9 cellular contexts compared by ENCODE assay signal in genomic region chr12:19739195-19739776, GRCh38.
DNase-seq lines count a peak whose midpoint lies in the region; ATAC-seq and TF ChIP-seq lines count a peak whose summit lies in the region.
"Had no signal": no experiment of that assay in that cellular context is flagged by ENCODE, and none has a peak within 500 bp of the region (broad histone marks: within the 10 kb centered on the region; RNA-seq: fewer than 3 reads in every experiment).

No MANE protein-coding gene starts in this region.

- POLR2A ChIA-PET in Caco-2 (lab: Charles Lee) = no interaction called here

- intact Hi-C loops in Caco-2 (cut with micrococcal nuclease; ENCODE audit: unreplicated experiment) = loop anchor here (1.0 to 2.0 kb wide), 7 partner anchors 154 to 862 kb away; no protein-coding TSS in a partner anchor

- no peak overlapping the region for H3K4me3 Mint-ChIP-seq in Caco-2 (ENCODE audit: unreplicated experiment)
- no peak overlapping the region for H3K4me3 Mint-ChIP-seq in GM23338
- H3K4me3 Mint-ChIP-seq: activated B cell treated with CpG ODN at 0.5 μM for 24 hours had no signal

- H3K27me3 ChIP-seq in Caco-2 (replicated peaks; ENCODE audit: control insufficient read depth, insufficient read depth, low read length) (no peaks in the 10 kb centered on the region), GM23338 (ENCODE audit: insufficient read depth) (no peaks in the 10 kb centered on the region), iPS DF 6.9 (ENCODE audit: control insufficient read depth, insufficient read depth, low read length) (no peaks in the 10 kb centered on the region)

- H4K20me1 ChIP-seq in GM23338 (replicated peaks; ENCODE audit: insufficient read depth) = no peaks in the 10 kb centered on the region

- peak; percentile 29; the same call in 1 of the 3 replicates for ATAC-seq in GM23338
- ATAC-seq in stimulated activated naive CD8-positive, alpha-beta T cell treated with anti-CD3 and anti-CD28 coated beads, Interleukin-15, Interleukin-2, amounts not matched to agents 100 U/mL and 50 U/mL, for 24 hours = peak; percentile 36
- no peak for ATAC-seq in GM18907 (IDR thresholded peaks at IDR 0.05; ENCODE audit: unreplicated experiment)
- no peak for ATAC-seq in HG03565 (IDR thresholded peaks at IDR 0.05; ENCODE audit: unreplicated experiment)

- H3K4me1 Mint-ChIP-seq in Caco-2 (ENCODE audit: low read depth, unreplicated experiment) = no peaks in the 10 kb centered on the region
- H3K4me1 Mint-ChIP-seq in GM23338 = no peaks in the 10 kb centered on the region
- H3K4me1 Mint-ChIP-seq: activated B cell treated with CpG ODN at 0.5 μM for 24 hours had no signal

- H3K36me3 ChIP-seq in Caco-2 (ENCODE audit: control insufficient read depth, insufficient read depth, low read length) = no peaks in the 10 kb centered on the region
- H3K36me3 ChIP-seq in GM23338 (ENCODE audit: insufficient read depth) = no peaks in the 10 kb centered on the region
- no peaks in the 10 kb centered on the region for H3K36me3 ChIP-seq in iPS DF 6.9 (ENCODE audit: control insufficient read depth, insufficient read depth, low read length)

- TF ChIP-seq CTCF in Caco-2 (IDR thresholded peaks at IDR 0.05; ENCODE audit: insufficient read depth in 1 of 2, low read depth in 1 of 2, low read length in 1 of 2, severe bottlenecking in 1 of 2, unreplicated experiment in 1 of 2) (peak; percentile 72 to 77), GM23338 (conservative IDR thresholded peaks at IDR 0.05; ENCODE audit: low read depth in 2 of 2) (peak; percentile 72 to 84), astrocyte of the spinal cord (IDR thresholded peaks at IDR 0.05; ENCODE audit: low read depth, low read length) (peak; percentile 45)

- H3K9me3 ChIP-seq in Caco-2 (peaks cover 4% of the 10 kb centered on the region; the same call in 1 of the 2 replicates), iPS DF 6.9 (ENCODE audit: control insufficient read depth, insufficient read depth, low read length) (no peaks in the 10 kb centered on the region)

- H3K9me3 Mint-ChIP-seq in Caco-2 (ENCODE audit: unreplicated experiment) (no peaks in the 10 kb centered on the region), GM23338 (peaks cover 14% of the 10 kb centered on the region)
- H3K9me3 Mint-ChIP-seq: activated B cell treated with CpG ODN at 0.5 μM for 24 hours had no signal

- H3K4me2 ChIP-seq in GM23338 = no peak overlapping the region

- H3K36me3 Mint-ChIP-seq in Caco-2 (ENCODE audit: insufficient read depth, unreplicated experiment) (no peaks in the 10 kb centered on the region), GM23338 (ENCODE audit: low read depth) (peaks cover 13% of the 10 kb centered on the region)

- no TSS peak for BruUV-seq in Caco-2 (replicated peaks; lab: Mats Ljungman, UMichigan)

- H3K27ac ChIP-seq in GM23338 (ENCODE audit: low read depth) (no peak overlapping the region), iPS DF 6.9 (ENCODE audit: low read length) (no peak overlapping the region)

- CTCF ChIA-PET in Caco-2 (lab: Charles Lee) = interaction anchor here (0.6 to 1.5 kb wide), 2 partner anchors 195 to 641 kb away, joined by 3 read pairs; no protein-coding TSS in a partner anchor

- in situ Hi-C loops in astrocyte of the spinal cord (cut with HindIII; ENCODE audit: low sequenced_read_pairs) = no loop called here

- no peaks in the 10 kb centered on the region for H3K4me1 ChIP-seq in Caco-2
- no peaks in the 10 kb centered on the region for H3K4me1 ChIP-seq in GM23338 (ENCODE audit: insufficient read depth)
- H3K4me1 ChIP-seq in iPS DF 6.9 (ENCODE audit: control insufficient read depth, insufficient read depth, low read length) = no peaks in the 10 kb centered on the region

- no CpG with 5 or more reads among the region's 3 CpGs for WGBS in iPS DF 6.9 (ENCODE audit: insufficient coverage, insufficient read length)

- peaks cover 4% of the 10 kb centered on the region for H3K27me3 Mint-ChIP-seq in Caco-2 (ENCODE audit: insufficient read depth, unreplicated experiment)
- H3K27me3 Mint-ChIP-seq in GM23338 (ENCODE audit: insufficient read depth, low read depth, poor library complexity) = no peaks in the 10 kb centered on the region
- H3K27me3 Mint-ChIP-seq: activated B cell treated with CpG ODN at 0.5 μM for 24 hours had no signal

- H3K27ac Mint-ChIP-seq in Caco-2 (ENCODE audit: unreplicated experiment) = no peak overlapping the region
- no peak overlapping the region for H3K27ac Mint-ChIP-seq in GM23338
- H3K27ac Mint-ChIP-seq: activated B cell treated with CpG ODN at 0.5 μM for 24 hours had no signal

- H3K79me2 ChIP-seq in GM23338 (replicated peaks; ENCODE audit: insufficient read depth) = no peaks in the 10 kb centered on the region

- H3K4me3 ChIP-seq in Caco-2 (ENCODE audit: low read depth, low read length) = no peak overlapping the region
- no peak overlapping the region for H3K4me3 ChIP-seq in GM23338
- H3K4me3 ChIP-seq in astrocyte of the spinal cord (ENCODE audit: low read depth, low read length) = no peak overlapping the region
- H3K4me3 ChIP-seq in iPS DF 6.9 (ENCODE audit: low read length) = no peak overlapping the region

- DNase-seq in Caco-2 (peak in 1 of 2 experiments; percentile 59), GM23338 (ENCODE audit: low spot score) (peak; percentile 73), NCI-H2196 treated with DMSO at 0.1 percent for 48 hours (lab: John Stamatoyannopoulos, UW; ENCODE audit: unreplicated experiment) (peak; percentile 49), astrocyte of the spinal cord (ENCODE audit: low read depth, low spot score) (peak; percentile 82), iPS DF 6.9 (ENCODE audit: low read depth, low spot score) (peak; percentile 18)
- peak; percentile 45 for DNase-seq in stimulated activated naive CD8-positive, alpha-beta T cell treated with anti-CD3 and anti-CD28 coated beads, Interleukin-15, Interleukin-2, amounts not matched to agents 100 U/mL and 50 U/mL, for 24 hours
- DNase-seq: activated B cell treated with CpG ODN at 0.5 μM for 24 hours had no signal

- no peak overlapping the region for H2AFZ ChIP-seq in GM23338

- peaks cover 6% of the 10 kb centered on the region; the same call in 1 of the 2 replicates for H3K9me2 ChIP-seq in GM23338 (ENCODE audit: insufficient read depth)

- no peaks in the 10 kb centered on the region for H3F3A ChIP-seq in GM23338 (replicated peaks; ENCODE audit: low read depth)

TF ChIP-seq in GM23338, 12 proteins besides CTCF, POLR2A, EP300 and RAD21 (continues in another document):
- TF ChIP-seq REST (IDR thresholded peaks at IDR 0.05; ENCODE audit: unreplicated experiment) = no peak
- TF ChIP-seq POLR2AphosphoS5 (IDR thresholded peaks at IDR 0.05; ENCODE audit: low read depth) = no peak
- no peak for TF ChIP-seq EZH2 (IDR thresholded peaks at IDR 0.05; ENCODE audit: low read depth, unreplicated experiment)
- TF ChIP-seq JUNB (IDR thresholded peaks at IDR 0.05; ENCODE audit: unreplicated experiment) = no peak
- TF ChIP-seq CREB1 (CRISPR knock-in tag; IDR thresholded peaks at IDR 0.05; ENCODE audit: low read depth) = no peak
- TF ChIP-seq NANOG (IDR thresholded peaks at IDR 0.05; ENCODE audit: borderline replicate concordance) = no peak
- no peak for TF ChIP-seq EZH2phosphoT487 (IDR thresholded peaks at IDR 0.05; ENCODE audit: unreplicated experiment)
- TF ChIP-seq ZNF331 (CRISPR knock-in tag; IDR thresholded peaks at IDR 0.05; ENCODE audit: low read depth) = no peak
- TF ChIP-seq STAT1 (IDR thresholded peaks at IDR 0.05; ENCODE audit: unreplicated experiment) = no peak

Comparison
In these comparisons a context has a peak if more than half of its experiments do, and no peak if none do; other contexts are left out.
1. ATAC-seq: peak in GM23338 (single experiment) and stimulated activated naive CD8-positive, alpha-beta T cell treated with anti-CD3 and anti-CD28 coated beads, Interleukin-15, Interleukin-2, amounts not matched to agents 100 U/mL and 50 U/mL, for 24 hours (single experiment); none in GM18907 (single experiment) and HG03565 (single experiment).
2. Peak in every context shown above with its lines, with median percentiles within 50 percentile points of each other: CTCF ChIP-seq.